Comparison of ENCODE assay signal across 14 cellular contexts in the genomic region with DNA sequence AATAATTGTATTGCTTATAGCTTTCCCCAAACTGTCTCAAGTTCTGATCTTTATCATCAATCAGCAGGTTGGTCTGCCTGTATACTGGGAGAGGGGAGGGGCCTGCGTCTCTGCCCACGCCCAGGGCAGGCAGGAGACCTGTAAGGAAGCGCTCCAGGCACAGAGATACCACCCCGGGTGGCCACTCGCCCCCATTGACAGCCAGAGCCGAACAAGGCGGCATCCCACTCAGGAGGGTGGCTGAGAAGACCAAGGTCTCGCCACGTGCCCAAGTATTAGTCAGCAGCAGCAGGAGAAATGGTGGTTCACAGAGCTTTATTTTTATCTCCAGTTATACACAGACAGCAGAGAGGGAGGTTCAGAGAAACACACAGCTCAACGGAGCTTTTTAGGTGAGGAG. TPM values are rescaled to one million over a fixed set of nuclear protein-coding genes. Genes with fewer than 3 reads are reported as not detected.
DNase-seq lines count a peak whose midpoint lies in the region; TF ChIP-seq lines count a peak whose summit lies in the region.
"Had no signal": no experiment of that assay in that cellular context is flagged by ENCODE, and none has a peak within 500 bp of the region (broad histone marks: within the 10 kb centered on the region; RNA-seq: fewer than 3 reads in every experiment).

No MANE protein-coding gene starts in this region.

- H3K36me3 ChIP-seq in HEK293 (ENCODE audit: control insufficient read depth in 2 of 2, insufficient read depth in 1 of 2, low read length in 2 of 2) (no peaks in the 10 kb centered on the region), sigmoid colon (no peaks in the 10 kb centered on the region)
- H3K36me3 ChIP-seq: BE2C had no signal

- TF ChIP-seq EP300 in sigmoid colon (IDR thresholded peaks at IDR 0.05), result no peak

- no peaks in the 10 kb centered on the region for H3K27me3 ChIP-seq in sigmoid colon
- H3K27me3 ChIP-seq: BE2C had no signal

- DNase-seq in amniotic epithelial cell (ENCODE audit: low read depth), result peak; percentile 30
- peak in 38 of 42 donors; percentile 39 to 88 (median 66) for DNase-seq in head of caudate nucleus
- peak; percentile 26 for DNase-seq in sigmoid colon
- DNase-seq in GM19238 (ENCODE audit: insufficient read length, low spot score), result no peak
- no peak for DNase-seq in SIG-M5 (lab: John Stamatoyannopoulos, UW)
- DNase-seq in NCI-H1417 (lab: John Stamatoyannopoulos, UW), result no peak
- DNase-seq: BE2C, DMS 273 treated with DMSO at 0.1 percent for 48 hours, H9, NCI-H1436, NCI-H2029 treated with DMSO at 0.1 percent for 48 hours, NCI-H510A treated with DMSO at 0.1 percent for 48 hours, SHP77 treated with DMSO at 0.1 percent for 48 hours had no signal

- TF ChIP-seq CTCF in HEK293 (tag by site-specific recombination; IDR thresholded peaks at IDR 0.05), result no peak
- TF ChIP-seq CTCF in sigmoid colon (IDR thresholded peaks at IDR 0.05), result no peak

- 56 to 69% methylated on average over 10 of the region's 10 CpGs for WGBS in sigmoid colon, 2 donors

- CTCF ChIA-PET in HEK293 (lab: Yijun Ruan, JAX), result interaction anchor here (0.6 to 1.2 kb wide), 2 partner anchors 36 to 77 kb away, joined by 3 read pairs; no protein-coding TSS in a partner anchor

- no peaks in the 10 kb centered on the region for H3K4me1 ChIP-seq in HEK293 (ENCODE audit: control insufficient read depth, insufficient read depth, low read length)
- no peaks in the 10 kb centered on the region for H3K4me1 ChIP-seq in sigmoid colon
- H3K4me1 ChIP-seq: BE2C had no signal

- intact Hi-C loops in head of caudate nucleus (cut with DNase I) (loop anchor here (10.0 kb wide), 1 partner anchor 234 kb away; a partner anchor contains a TSS), sigmoid colon (cut with DNase I) (no loop called here)

- H3K9me3 ChIP-seq in HEK293 (ENCODE audit: control insufficient read depth, insufficient read depth, low read depth, low read length) (no peaks in the 10 kb centered on the region), sigmoid colon (no peaks in the 10 kb centered on the region)
- H3K9me3 ChIP-seq: BE2C had no signal

- H3K4me3 ChIP-seq in HEK293 (ENCODE audit: low read depth, low read length) (no peak overlapping the region), sigmoid colon (no peak overlapping the region)

- H3K27ac ChIP-seq in HEK293 (ENCODE audit: extremely low read depth, low read depth, low read length) (no peak overlapping the region), sigmoid colon (no peak overlapping the region)

- no peak for TF ChIP-seq POLR2A in sigmoid colon (IDR thresholded peaks at IDR 0.05)

- POLR2A ChIA-PET in HEK293 (lab: Yijun Ruan, JAX), result no interaction called here

TF ChIP-seq in HEK293, 187 proteins besides CTCF, POLR2A, EP300 and RAD21:
- TF ChIP-seq ZIC2 (tag by site-specific recombination; IDR thresholded peaks at IDR 0.05) (no peak), ZNF558 (tag by site-specific recombination; IDR thresholded peaks at IDR 0.05) (no peak), ZFHX2 (tag by site-specific recombination; conservative IDR thresholded peaks at IDR 0.05) (0 out of 2 replicates have a peak, but pooled peaks have one; percentile 17), GFI1B (tag by site-specific recombination; IDR thresholded peaks at IDR 0.05) (no peak), ZNF121 (tag by site-specific recombination; IDR thresholded peaks at IDR 0.05) (no peak), EGR2 (tag by site-specific recombination; IDR thresholded peaks at IDR 0.05; ENCODE audit: low read depth) (0 out of 2 replicates have a peak, but pooled peaks have one; percentile 44)

RNA-seq across cellular contexts. Expression of a gene that starts 7.2 kb away (rescaled TPM):
- total RNA-seq in sigmoid colon, result 1 to 10 TPM; 4.3 to 8.4 (median 6.1) TPM
- polyA plus RNA-seq in sigmoid colon, result 10 to 100 TPM; 10.4 to 12.8 (median 12.6) TPM

RNA-seq across cellular contexts. Expression of a gene that starts 31.4 kb away (rescaled TPM):
- total RNA-seq in sigmoid colon, result 10 to 100 TPM in 1 of 4 donors, 1 to 10 TPM in 3; 6.1 to 15.5 (median 8.1) TPM
- polyA plus RNA-seq in sigmoid colon, result 1 to 10 TPM; 1.4 to 6.2 (median 1.8) TPM

Comparison
In these comparisons a context has a peak if more than half of its experiments do, and no peak if none do; other contexts are left out.
1. DNase-seq: peak in amniotic epithelial cell (single experiment), head of caudate nucleus (38 of 42) and sigmoid colon (single experiment); none in GM19238 (single experiment), SIG-M5 (single experiment) and NCI-H1417 (0 of 3).